8 cellular contexts compared by ENCODE assay signal in the genomic region with DNA sequence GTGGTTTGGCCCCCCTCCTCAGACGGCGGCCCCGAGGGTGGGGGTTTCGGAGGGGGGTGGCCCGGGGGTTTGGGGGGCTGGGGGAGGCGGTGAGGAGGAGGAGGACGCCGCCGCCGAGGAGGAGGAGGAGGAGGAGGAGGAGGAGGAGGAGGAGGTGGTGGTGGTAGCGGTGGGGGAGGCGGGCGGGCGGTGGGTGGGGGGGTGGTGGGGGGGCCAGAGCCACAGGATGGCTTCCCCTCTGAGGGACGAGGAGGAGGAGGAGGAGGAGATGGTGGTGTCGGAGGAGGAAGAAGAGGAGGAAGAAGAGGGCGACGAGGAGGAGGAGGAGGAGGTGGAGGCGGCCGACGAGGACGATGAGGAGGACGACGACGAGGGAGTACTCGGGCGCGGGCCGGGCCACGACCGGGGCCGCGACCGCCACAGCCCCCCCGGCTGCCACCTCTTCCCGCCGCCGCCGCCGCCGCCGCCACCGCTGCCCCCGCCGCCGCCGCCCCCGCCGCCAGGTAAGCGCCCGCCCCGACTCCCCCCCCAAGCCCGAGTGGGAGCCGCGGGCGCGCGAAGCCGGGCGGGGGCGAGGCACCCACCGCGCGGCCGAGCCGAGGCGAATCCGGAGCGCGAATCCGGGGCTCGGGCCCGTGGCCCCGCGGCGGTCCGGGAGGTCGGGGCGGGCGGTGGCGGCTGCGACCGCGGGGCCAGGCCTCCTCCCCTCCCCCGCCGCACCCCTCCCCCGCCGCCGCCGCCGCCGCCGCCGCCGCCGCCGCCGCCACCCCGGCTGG.
A peak's percentile ranks its signal among the peaks of the same experiment; 100 is the strongest.
DNase-seq lines count a peak whose midpoint lies in the region; ATAC-seq and TF ChIP-seq lines count a peak whose summit lies in the region.

No MANE protein-coding gene starts in this region.

- H3K9ac ChIP-seq in mucosa of stomach (ENCODE audit: low read length): peak overlapping the region; percentile 79

- H3K4me3 ChIP-seq in mucosa of stomach (ENCODE audit: low read length) (no peak overlapping the region), tibial artery (peak overlapping the region; percentile 62 to 66)

- peak overlapping the region; percentile 80 to 82 for H3K27ac ChIP-seq in tibial artery

- no peak for ATAC-seq in GM18868 (IDR thresholded peaks at IDR 0.05; ENCODE audit: unreplicated experiment)

- peak; percentile 32 for DNase-seq in NCI-H748 (lab: John Stamatoyannopoulos, UW; ENCODE audit: unreplicated experiment)
- no peak for DNase-seq in NCI-H748 treated with DMSO at 0.1 percent for 48 hours (lab: John Stamatoyannopoulos, UW)
- DNase-seq in T-helper 9 cell: peak; percentile 41
- DNase-seq in central memory CD4-positive, alpha-beta T cell: peak; percentile 31
- no peak for DNase-seq in tibial artery
- no peak for DNase-seq in DMS153 treated with DMSO at 0.1 percent for 48 hours (lab: John Stamatoyannopoulos, UW; ENCODE audit: unreplicated experiment)

- TF ChIP-seq CTCF in tibial artery (IDR thresholded peaks at IDR 0.05): no peak

- intact Hi-C loops in tibial artery (cut with DNase I; ENCODE audit: low total_unique reads): no loop called here

- H3K27me3 ChIP-seq in mucosa of stomach (ENCODE audit: control insufficient read depth, insufficient read depth, low read length) (no peaks in the 10 kb centered on the region), tibial artery (peaks cover 0 to 22% of the 10 kb centered on the region in 2 donors)

- H3K4me1 ChIP-seq in mucosa of stomach (ENCODE audit: control insufficient read depth, insufficient read depth, low read length) (peaks cover 43% of the 10 kb centered on the region), tibial artery (peaks cover 15 to 50% (median 41%) of the 10 kb centered on the region in 4 donors)

- H3K9me3 ChIP-seq in mucosa of stomach (ENCODE audit: control insufficient read depth, low read length) (no peaks in the 10 kb centered on the region), tibial artery (no peaks in the 10 kb centered on the region)

- H3K36me3 ChIP-seq in mucosa of stomach (ENCODE audit: control insufficient read depth, insufficient read depth, low read length) (no peaks in the 10 kb centered on the region), tibial artery (peaks cover 0 to 14% (median 0%) of the 10 kb centered on the region in 3 donors)

Comparison
In these comparisons a context has a peak if more than half of its experiments do, and no peak if none do; other contexts are left out.
1. DNase-seq: peak in NCI-H748 (single experiment), T-helper 9 cell (single experiment) and central memory CD4-positive, alpha-beta T cell (single experiment); none in NCI-H748 treated with DMSO at 0.1 percent for 48 hours (single experiment), tibial artery (0 of 2) and DMS153 treated with DMSO at 0.1 percent for 48 hours (single experiment).